Comparison of ENCODE assay signal across 1 cellular context in genomic region chr21:33403786-33404571, GRCh38.
TF ChIP-seq lines count a peak whose summit lies in the region.

No MANE protein-coding gene starts in this region.

TF ChIP-seq in K562, 482 proteins besides CTCF, POLR2A, EP300 and RAD21 (continued from another document):
- TF ChIP-seq, protein P1, sequence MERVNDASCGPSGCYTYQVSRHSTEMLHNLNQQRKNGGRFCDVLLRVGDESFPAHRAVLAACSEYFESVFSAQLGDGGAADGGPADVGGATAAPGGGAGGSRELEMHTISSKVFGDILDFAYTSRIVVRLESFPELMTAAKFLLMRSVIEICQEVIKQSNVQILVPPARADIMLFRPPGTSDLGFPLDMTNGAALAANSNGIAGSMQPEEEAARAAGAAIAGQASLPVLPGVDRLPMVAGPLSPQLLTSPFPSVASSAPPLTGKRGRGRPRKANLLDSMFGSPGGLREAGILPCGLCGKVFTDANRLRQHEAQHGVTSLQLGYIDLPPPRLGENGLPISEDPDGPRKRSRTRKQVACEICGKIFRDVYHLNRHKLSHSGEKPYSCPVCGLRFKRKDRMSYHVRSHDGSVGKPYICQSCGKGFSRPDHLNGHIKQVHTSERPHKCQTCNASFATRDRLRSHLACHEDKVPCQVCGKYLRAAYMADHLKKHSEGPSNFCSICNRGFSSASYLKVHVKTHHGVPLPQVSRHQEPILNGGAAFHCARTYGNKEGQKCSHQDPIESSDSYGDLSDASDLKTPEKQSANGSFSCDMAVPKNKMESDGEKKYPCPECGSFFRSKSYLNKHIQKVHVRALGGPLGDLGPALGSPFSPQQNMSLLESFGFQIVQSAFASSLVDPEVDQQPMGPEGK (CRISPR knock-in tag; IDR thresholded peaks at IDR 0.05; ENCODE audit: borderline replicate concordance), result no peak
- TF ChIP-seq MEF2A (IDR thresholded peaks at IDR 0.05; ENCODE audit: control insufficient read depth, low read depth, low read length) (no peak), ZNF311 (CRISPR knock-in tag; IDR thresholded peaks at IDR 0.05) (no peak), LCOR (CRISPR knock-in tag; IDR thresholded peaks at IDR 0.05) (no peak), MYC (IDR thresholded peaks at IDR 0.05; ENCODE audit: low read depth, low read length) (no peak), MYC (CRISPR knock-in tag; IDR thresholded peaks at IDR 0.05; ENCODE audit: borderline replicate concordance, low read depth) (no peak), TBP (optimal IDR thresholded peaks at IDR 0.05; ENCODE audit: low read depth, low read length) (peak; percentile 49), GTF2B (IDR thresholded peaks at IDR 0.05; ENCODE audit: extremely low read depth, insufficient read length) (no peak), SMARCA4 (IDR thresholded peaks at IDR 0.05) (no peak)
- TF ChIP-seq, protein P2, sequence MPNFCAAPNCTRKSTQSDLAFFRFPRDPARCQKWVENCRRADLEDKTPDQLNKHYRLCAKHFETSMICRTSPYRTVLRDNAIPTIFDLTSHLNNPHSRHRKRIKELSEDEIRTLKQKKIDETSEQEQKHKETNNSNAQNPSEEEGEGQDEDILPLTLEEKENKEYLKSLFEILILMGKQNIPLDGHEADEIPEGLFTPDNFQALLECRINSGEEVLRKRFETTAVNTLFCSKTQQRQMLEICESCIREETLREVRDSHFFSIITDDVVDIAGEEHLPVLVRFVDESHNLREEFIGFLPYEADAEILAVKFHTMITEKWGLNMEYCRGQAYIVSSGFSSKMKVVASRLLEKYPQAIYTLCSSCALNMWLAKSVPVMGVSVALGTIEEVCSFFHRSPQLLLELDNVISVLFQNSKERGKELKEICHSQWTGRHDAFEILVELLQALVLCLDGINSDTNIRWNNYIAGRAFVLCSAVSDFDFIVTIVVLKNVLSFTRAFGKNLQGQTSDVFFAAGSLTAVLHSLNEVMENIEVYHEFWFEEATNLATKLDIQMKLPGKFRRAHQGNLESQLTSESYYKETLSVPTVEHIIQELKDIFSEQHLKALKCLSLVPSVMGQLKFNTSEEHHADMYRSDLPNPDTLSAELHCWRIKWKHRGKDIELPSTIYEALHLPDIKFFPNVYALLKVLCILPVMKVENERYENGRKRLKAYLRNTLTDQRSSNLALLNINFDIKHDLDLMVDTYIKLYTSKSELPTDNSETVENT (CRISPR knock-in tag; IDR thresholded peaks at IDR 0.05), result no peak
TF ChIP-seq in K562: peak in this region for 38.
